ENCODE assay signal across 12 cellular contexts in genomic region chr6:3500262-3501001, GRCh38. TPM values are rescaled to one million over a fixed set of nuclear protein-coding genes. Genes with fewer than 3 reads are reported as not detected.
A peak's percentile ranks its signal among the peaks of the same experiment; 100 is the strongest.
DNase-seq lines count a peak whose midpoint lies in the region; ATAC-seq and TF ChIP-seq lines count a peak whose summit lies in the region.
"Had no signal": no experiment of that assay in that cellular context is flagged by ENCODE, and none has a peak within 500 bp of the region (broad histone marks: within the 10 kb centered on the region; RNA-seq: fewer than 3 reads in every experiment).

No MANE protein-coding gene starts in this region.

- H3K4me1 ChIP-seq in prostate gland (replicated peaks), result peaks cover 10% of the 10 kb centered on the region

- intact Hi-C loops in prostate gland (cut with DNase I), result no loop called here

- H3K4me3 ChIP-seq in prostate gland, result no peak overlapping the region
- H3K4me3 ChIP-seq: mucosa of descending colon had no signal

- peak; percentile 8 for DNase-seq in DMS53 treated with DMSO at 0.1 percent for 48 hours (lab: John Stamatoyannopoulos, UW; ENCODE audit: unreplicated experiment)
- peak in 2 of 3 experiments; percentile 50 to 86 for DNase-seq in NCI-H1417 (lab: John Stamatoyannopoulos, UW)
- peak; percentile 9 for DNase-seq in dermis blood vessel endothelial cell
- peak; percentile 40 for DNase-seq in prostate gland (ENCODE audit: low spot score)
- no peak for DNase-seq in dedifferentiated amniotic fluid mesenchymal stem cell (ENCODE audit: extremely low spot score)
- no peak for DNase-seq in GM20000 (ENCODE audit: low spot score)
- DNase-seq in ecto neural progenitor cell (ENCODE audit: low spot score), result no peak
- DNase-seq: activated CD8-positive, alpha-beta T cell treated with anti-CD3 and anti-CD28 coated beads, Interleukin-2, amount 10 ng/mL, durations not matched to agents 7 days and 5 days; right cardiac atrium; SW 1271 had no signal

- no peaks in the 10 kb centered on the region for H3K27me3 ChIP-seq in prostate gland (replicated peaks; ENCODE audit: insufficient read depth)

- H3K9me3 ChIP-seq in prostate gland, result no peaks in the 10 kb centered on the region
- H3K9me3 ChIP-seq: mucosa of descending colon had no signal

- ATAC-seq in GM21528 (IDR thresholded peaks at IDR 0.05; ENCODE audit: low FRiP score, unreplicated experiment), result no peak
- ATAC-seq: activated CD8-positive, alpha-beta T cell treated with anti-CD3 and anti-CD28 coated beads, Interleukin-2, amount 10 ng/mL, durations not matched to agents 7 days and 5 days; mucosa of descending colon; right cardiac atrium had no signal

- no peak for TF ChIP-seq POLR2A in prostate gland (IDR thresholded peaks at IDR 0.05)

- no peak for TF ChIP-seq CTCF in prostate gland (IDR thresholded peaks at IDR 0.05)
- TF ChIP-seq CTCF in GM20000 (IDR thresholded peaks at IDR 0.05; ENCODE audit: extremely low read depth, missing control alignments), result no peak

- H3K27ac ChIP-seq in prostate gland, result peak overlapping the region; percentile 64 to 73

- WGBS in prostate gland, result 16% methylated on average over 7 of the region's 7 CpGs

- no peaks in the 10 kb centered on the region for H3K36me3 ChIP-seq in prostate gland

RNA-seq across cellular contexts. Expression of gene SLC22A23, which starts 43.6 kb away (rescaled TPM):
- total RNA-seq in dermis blood vessel endothelial cell, result 58.5 and 70.6 TPM in 2 replicates
- total RNA-seq in prostate gland, result 100 to 1,000 TPM in 1 of 2 donors, 10 to 100 TPM in 1; 53.1 to 129 TPM

Comparison
In these comparisons a context has a peak if more than half of its experiments do, and no peak if none do; other contexts are left out.
1. DNase-seq: peak in DMS53 treated with DMSO at 0.1 percent for 48 hours (single experiment), NCI-H1417 (2 of 3), dermis blood vessel endothelial cell (single experiment) and prostate gland (single experiment); none in dedifferentiated amniotic fluid mesenchymal stem cell (single experiment), GM20000 (single experiment) and ecto neural progenitor cell (single experiment).